In genomic region chr13:51758691-51759090, GRCh38 we compare ENCODE assay signal across 24 cellular contexts.
"Had no signal": no experiment of that assay in that cellular context is flagged by ENCODE, and none has a peak within 500 bp of the region (broad histone marks: within the 10 kb centered on the region; RNA-seq: fewer than 3 reads in every experiment).

No MANE protein-coding gene starts in this region.

- H3K9me3 Mint-ChIP-seq: activated CD8-positive, alpha-beta T cell treated with anti-CD3 and anti-CD28 coated beads for 36 hours; activated naive CD4-positive, alpha-beta T cell treated with anti-CD3 and anti-CD28 coated beads, Interleukin-2, amount 10 ng/mL, durations not matched to agents 7 days and 5 days; activated naive CD4-positive, alpha-beta T cell treated with anti-CD3 and anti-CD28 coated beads, Interleukin-2, amount 50 U/mL, for 72 hours; activated naive CD8-positive, alpha-beta T cell treated with anti-CD3 and anti-CD28 coated beads, Interleukin-2, amount 10 ng/mL, durations not matched to agents 7 days and 5 days; activated T-cell treated with anti-CD3 and anti-CD28 coated beads, Interleukin-2, amount 50 U/mL, for 4 hours; brain; central memory CD8-positive, alpha-beta T cell; effector memory CD8-positive, alpha-beta T cell had no signal

- H3K27me3 ChIP-seq: ascending aorta, breast epithelium, esophagus muscularis mucosa, gastroesophageal sphincter, heart right ventricle had no signal

- H3K4me3 ChIP-seq: ascending aorta, breast epithelium, esophagus muscularis mucosa, gastroesophageal sphincter, heart right ventricle had no signal

- H3K27ac ChIP-seq: breast epithelium, esophagus muscularis mucosa, gastroesophageal sphincter, heart right ventricle had no signal

- H3K27me3 Mint-ChIP-seq: activated CD8-positive, alpha-beta T cell treated with anti-CD3 and anti-CD28 coated beads for 36 hours; activated naive CD4-positive, alpha-beta T cell treated with anti-CD3 and anti-CD28 coated beads, Interleukin-2, amount 10 ng/mL, durations not matched to agents 7 days and 5 days; activated naive CD8-positive, alpha-beta T cell treated with anti-CD3 and anti-CD28 coated beads, Interleukin-2, amount 10 ng/mL, durations not matched to agents 7 days and 5 days; brain; central memory CD8-positive, alpha-beta T cell; effector memory CD8-positive, alpha-beta T cell had no signal

- H3K9me3 ChIP-seq: ascending aorta, breast epithelium, esophagus muscularis mucosa, gastroesophageal sphincter, heart right ventricle had no signal

- H3K27ac Mint-ChIP-seq: activated CD8-positive, alpha-beta T cell treated with anti-CD3 and anti-CD28 coated beads for 36 hours; activated naive CD4-positive, alpha-beta T cell treated with anti-CD3 and anti-CD28 coated beads, Interleukin-2, amount 10 ng/mL, durations not matched to agents 7 days and 5 days; activated naive CD8-positive, alpha-beta T cell treated with anti-CD3 and anti-CD28 coated beads, Interleukin-2, amount 10 ng/mL, durations not matched to agents 7 days and 5 days had no signal

- H3K4me1 ChIP-seq: breast epithelium had no signal

- H3K4me1 Mint-ChIP-seq: activated naive CD8-positive, alpha-beta T cell treated with anti-CD3 and anti-CD28 coated beads, Interleukin-2, amount 10 ng/mL, durations not matched to agents 7 days and 5 days had no signal

- H3K36me3 ChIP-seq: breast epithelium had no signal

- ATAC-seq: activated CD8-positive, alpha-beta T cell treated with anti-CD3 and anti-CD28 coated beads for 36 hours; activated naive CD4-positive, alpha-beta T cell treated with anti-CD3 and anti-CD28 coated beads, Interleukin-2, amount 50 U/mL, for 72 hours; activated T-cell treated with anti-CD3 and anti-CD28 coated beads, Interleukin-2, amount 50 U/mL, for 4 hours; effector memory CD8-positive, alpha-beta T cell; gastroesophageal sphincter; heart right ventricle had no signal

- H3K4me3 Mint-ChIP-seq: activated CD8-positive, alpha-beta T cell treated with anti-CD3 and anti-CD28 coated beads for 36 hours; activated naive CD4-positive, alpha-beta T cell treated with anti-CD3 and anti-CD28 coated beads, Interleukin-2, amount 10 ng/mL, durations not matched to agents 7 days and 5 days; activated naive CD8-positive, alpha-beta T cell treated with anti-CD3 and anti-CD28 coated beads, Interleukin-2, amount 10 ng/mL, durations not matched to agents 7 days and 5 days; activated T-cell treated with anti-CD3 and anti-CD28 coated beads, Interleukin-2, amount 50 U/mL, for 4 hours; brain; central memory CD8-positive, alpha-beta T cell; effector memory CD8-positive, alpha-beta T cell had no signal

- DNase-seq: activated CD4-positive, alpha-beta T cell treated with anti-CD3 and anti-CD28 coated beads for 48 hours; activated CD4-positive, alpha-beta T cell treated with anti-CD3 and anti-CD28 coated beads, Interleukin-2, amount 50 U/mL, for 1 hour; activated CD4-positive, alpha-beta T cell treated with anti-CD3 and anti-CD28 coated beads, Interleukin-2, amount 50 U/mL, for 48 hours; activated CD8-positive, alpha-beta memory T cell treated with anti-CD3 and anti-CD28 coated beads for 24 hours; activated CD8-positive, alpha-beta T cell treated with anti-CD3 and anti-CD28 coated beads for 36 hours; activated gamma-delta T cell; activated naive CD4-positive, alpha-beta T cell; activated naive CD4-positive, alpha-beta T cell treated with anti-CD3 and anti-CD28 coated beads, Interleukin-2, amount 10 ng/mL, durations not matched to agents 7 days and 5 days; activated naive CD8-positive, alpha-beta T cell treated with anti-CD3 and anti-CD28 coated beads, Interleukin-2, amount 10 ng/mL, durations not matched to agents 7 days and 5 days; activated T-cell treated with anti-CD3 and anti-CD28 coated beads, Interleukin-2, amount 50 U/mL, for 4 hours; cortex of kidney; effector CD4-positive, alpha-beta T cell; effector memory CD8-positive, alpha-beta T cell; erythroblast; foreskin melanocyte; heart right ventricle; T-helper 2 cell had no signal
